ENCODE assay signal across 9 cellular contexts in the genomic region with DNA sequence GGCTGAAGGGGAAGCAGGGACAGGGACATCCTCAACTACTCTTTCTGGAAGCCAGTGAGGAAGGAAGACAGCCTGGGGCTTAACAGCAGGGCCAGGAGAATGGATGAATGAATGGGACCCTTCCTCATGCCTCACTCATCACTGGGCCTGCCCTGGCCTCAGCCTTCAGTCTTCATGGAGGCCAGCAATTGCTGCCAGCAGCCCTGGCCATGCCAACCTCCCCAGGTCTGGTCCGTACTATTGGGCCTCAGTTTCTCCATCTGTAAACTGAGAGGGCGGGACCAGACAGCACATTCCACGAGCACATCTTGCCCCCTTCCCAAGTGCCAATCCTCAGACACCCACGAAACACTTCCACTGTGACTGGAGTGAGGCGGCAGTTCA. TPM values are rescaled to one million over a fixed set of nuclear protein-coding genes. Genes with fewer than 3 reads are reported as not detected.
DNase-seq lines count a peak whose midpoint lies in the region; ATAC-seq and TF ChIP-seq lines count a peak whose summit lies in the region.
"Had no signal": no experiment of that assay in that cellular context is flagged by ENCODE, and none has a peak within 500 bp of the region (broad histone marks: within the 10 kb centered on the region; RNA-seq: fewer than 3 reads in every experiment).

No MANE protein-coding gene starts in this region.

- H3K4me1 Mint-ChIP-seq in activated CD8-positive, alpha-beta T cell treated with anti-CD3 and anti-CD28 coated beads, Interleukin-2, amount 10 ng/mL, durations not matched to agents 7 days and 5 days (ENCODE audit: low read depth), result peaks cover 79% of the 10 kb centered on the region

- H3K27me3 Mint-ChIP-seq in activated CD8-positive, alpha-beta T cell treated with anti-CD3 and anti-CD28 coated beads, Interleukin-2, amount 10 ng/mL, durations not matched to agents 7 days and 5 days (ENCODE audit: low read depth), result no peaks in the 10 kb centered on the region

- CTCF ChIA-PET in activated CD8-positive, alpha-beta T cell treated with anti-CD3 and anti-CD28 coated beads, Interleukin-2, amount 10 ng/mL, durations not matched to agents 7 days and 5 days (lab: Charles Lee), result interaction anchor here (1.0 to 2.2 kb wide), 4 partner anchors 9 to 25 kb away, joined by 3 to 24 read pairs (median 14); no protein-coding TSS in a partner anchor

- no peaks in the 10 kb centered on the region for H3K9me3 Mint-ChIP-seq in activated CD8-positive, alpha-beta T cell treated with anti-CD3 and anti-CD28 coated beads, Interleukin-2, amount 10 ng/mL, durations not matched to agents 7 days and 5 days (ENCODE audit: insufficient read depth)

- POLR2A ChIA-PET in activated CD8-positive, alpha-beta T cell treated with anti-CD3 and anti-CD28 coated beads, Interleukin-2, amount 10 ng/mL, durations not matched to agents 7 days and 5 days (lab: Charles Lee), result interaction anchor here (4.1 kb wide), 1 partner anchor 22 kb away, joined by 14 read pairs; no protein-coding TSS in a partner anchor

- H3K4me2 ChIP-seq in DOHH2 (ENCODE audit: low read length) (peak overlapping the region; percentile 82), hepatocyte (no peak overlapping the region)

- H3K79me2 ChIP-seq in DOHH2 (ENCODE audit: control insufficient read depth, low read length) (peaks cover 36% of the 10 kb centered on the region), hepatocyte (peaks cover 29% of the 10 kb centered on the region)

- peaks cover 7% of the 10 kb centered on the region; the same call in 1 of the 2 replicates for H3F3A ChIP-seq in DOHH2 (ENCODE audit: control insufficient read depth, insufficient read depth)

- H3K36me3 Mint-ChIP-seq in activated CD8-positive, alpha-beta T cell treated with anti-CD3 and anti-CD28 coated beads, Interleukin-2, amount 10 ng/mL, durations not matched to agents 7 days and 5 days (ENCODE audit: low read depth), result peaks cover 20% of the 10 kb centered on the region

- DNase-seq in activated CD8-positive, alpha-beta T cell treated with anti-CD3 and anti-CD28 coated beads, Interleukin-2, amount 10 ng/mL, durations not matched to agents 7 days and 5 days, result no peak
- DNase-seq in hepatocyte (ENCODE audit: low spot score) (no peak), NCI-H82 treated with DMSO at 0.1 percent for 48 hours (lab: John Stamatoyannopoulos, UW; ENCODE audit: unreplicated experiment) (no peak), mesenteric fat pad (ENCODE audit: low spot score) (no peak), activated gamma-delta T cell (lab: John Stamatoyannopoulos, UW) (no peak), KBM-7 (no peak)
- DNase-seq: activated CD4-positive, alpha-beta T cell treated with anti-CD3 and anti-CD28 coated beads, Interleukin-2, amount 50 U/mL, for 48 hours had no signal

- H3K4me3 ChIP-seq in DOHH2 (ENCODE audit: low read length), result no peak overlapping the region; the same call in 1 of the 2 replicates
- H3K4me3 ChIP-seq in hepatocyte, result no peak overlapping the region
- no peak overlapping the region for H3K4me3 ChIP-seq in skin epidermis

- in situ Hi-C loops in KBM-7 (cut with MboI; ENCODE audit: low pct_unique_long_range_greater_than_20kb, low sequenced_read_pairs), result no loop called here

- peak overlapping the region; percentile 53 for H3K4me3 Mint-ChIP-seq in activated CD8-positive, alpha-beta T cell treated with anti-CD3 and anti-CD28 coated beads, Interleukin-2, amount 10 ng/mL, durations not matched to agents 7 days and 5 days

- peaks cover 27% of the 10 kb centered on the region for H3K4me1 ChIP-seq in DOHH2 (ENCODE audit: control insufficient read depth, low read length)
- peaks cover 42% of the 10 kb centered on the region for H3K4me1 ChIP-seq in hepatocyte (ENCODE audit: insufficient read depth)

- no peaks in the 10 kb centered on the region for H3K9me3 ChIP-seq in DOHH2 (ENCODE audit: control insufficient read depth, insufficient read depth, low read length)
- no peaks in the 10 kb centered on the region for H3K9me3 ChIP-seq in hepatocyte (ENCODE audit: low read depth)

- 80% methylated on average over 5 of the region's 5 CpGs for WGBS in hepatocyte (ENCODE audit: low lambda C conversion rate, missing lambda C conversion rate)

- no peaks in the 10 kb centered on the region for H3K27me3 ChIP-seq in DOHH2 (ENCODE audit: control insufficient read depth, low read length)
- H3K27me3 ChIP-seq in hepatocyte, result no peaks in the 10 kb centered on the region

- H3K27ac Mint-ChIP-seq in activated CD8-positive, alpha-beta T cell treated with anti-CD3 and anti-CD28 coated beads, Interleukin-2, amount 10 ng/mL, durations not matched to agents 7 days and 5 days, result peak overlapping the region; percentile 90

- TF ChIP-seq CTCF in DOHH2 (IDR thresholded peaks at IDR 0.05; ENCODE audit: low read depth, low read length, poor library complexity, severe bottlenecking) (no peak), hepatocyte (IDR thresholded peaks at IDR 0.05; ENCODE audit: poor library complexity) (no peak)

- no peak overlapping the region for H2AFZ ChIP-seq in hepatocyte

- no peaks in the 10 kb centered on the region for H3K9me2 ChIP-seq in DOHH2 (replicated peaks; ENCODE audit: control insufficient read depth, low read length)
- H3K9me2 ChIP-seq in hepatocyte (replicated peaks; ENCODE audit: insufficient read depth), result no peaks in the 10 kb centered on the region

- ATAC-seq in activated CD8-positive, alpha-beta T cell treated with anti-CD3 and anti-CD28 coated beads, Interleukin-2, amount 10 ng/mL, durations not matched to agents 7 days and 5 days, result no peak

- H3K36me3 ChIP-seq in DOHH2 (ENCODE audit: control insufficient read depth, low read length), result no peaks in the 10 kb centered on the region
- no peaks in the 10 kb centered on the region for H3K36me3 ChIP-seq in hepatocyte (replicated peaks; ENCODE audit: insufficient read depth, low read depth)

- peak overlapping the region; percentile 38; the same call in 1 of the 2 replicates for H3K27ac ChIP-seq in DOHH2 (ENCODE audit: low read depth, low read length)
- peak overlapping the region; percentile 80 for H3K27ac ChIP-seq in hepatocyte
- peak overlapping the region in 20 of 21 experiments; percentile 48 to 93 (median 72) for H3K27ac ChIP-seq in skin epidermis

- H4K20me1 ChIP-seq in DOHH2 (ENCODE audit: control insufficient read depth, insufficient read depth, low read depth, low read length) (peaks cover 34% of the 10 kb centered on the region), hepatocyte (ENCODE audit: insufficient read depth, poor library complexity, severe bottlenecking) (peaks cover 35% of the 10 kb centered on the region)

RNA-seq across cellular contexts. Expression of gene RALGDS, which starts 1.1 kb away (rescaled TPM):
- 100 to 1,000 TPM in 1 of 2 experiments, 10 to 100 TPM in 1; 85.7 to 102 TPM for total RNA-seq in activated CD8-positive, alpha-beta T cell treated with anti-CD3 and anti-CD28 coated beads, Interleukin-2, amount 10 ng/mL, durations not matched to agents 7 days and 5 days
- 26.9 and 30.9 TPM in 2 replicates for total RNA-seq in hepatocyte
- 48.0 and 51.7 TPM in 2 replicates for polyA plus RNA-seq in hepatocyte
- 58.4 TPM for total RNA-seq in mesenteric fat pad

RNA-seq across cellular contexts. Expression of gene GBGT1, which starts 41.6 kb away (rescaled TPM):
- 1 to 10 TPM; 3.1 to 4.1 TPM for total RNA-seq in activated CD8-positive, alpha-beta T cell treated with anti-CD3 and anti-CD28 coated beads, Interleukin-2, amount 10 ng/mL, durations not matched to agents 7 days and 5 days
- total RNA-seq in hepatocyte (10.1 and 15.5 TPM in 2 replicates), mesenteric fat pad (25.1 TPM)
- polyA plus RNA-seq in hepatocyte, result 4.0 and 5.8 TPM in 2 replicates
